In genomic region chr19:16076154-16076957, GRCh38 we compare ENCODE assay signal across 8 cellular contexts. TPM values are rescaled to one million over a fixed set of nuclear protein-coding genes. Genes with fewer than 3 reads are reported as not detected.
A peak's percentile ranks its signal among the peaks of the same experiment; 100 is the strongest.
DNase-seq lines count a peak whose midpoint lies in the region; ATAC-seq and TF ChIP-seq lines count a peak whose summit lies in the region.

TPM4 (plus strand) TSS chr19:16076495; CDS start chr19:16076566, 71 bp downstream.

- peak within 1 kb of the TSS; percentile 43 for H2AK5ac ChIP-seq in mesendoderm (ENCODE audit: low read length)

- BruUV-seq in A673 (replicated peaks; lab: Mats Ljungman, UMichigan): no TSS peak

- ATAC-seq in GM18511 (IDR thresholded peaks at IDR 0.05; ENCODE audit: unreplicated experiment): peak; percentile 68
- peak; percentile 44 for ATAC-seq in HG03097 (IDR thresholded peaks at IDR 0.05; ENCODE audit: low FRiP score, unreplicated experiment)

- H3K27me3 ChIP-seq in A673 (replicated peaks; ENCODE audit: insufficient read depth, low read depth, low read length, poor library complexity) (no peaks in the 10 kb centered on the region), endocrine pancreas (ENCODE audit: control insufficient read depth, insufficient read depth, low read length) (no peaks in the 10 kb centered on the region), mesendoderm (ENCODE audit: insufficient read depth, low read length, poor library complexity) (no peaks in the 10 kb centered on the region)

- no CpG with 5 or more reads among the region's 101 CpGs for WGBS in mesendoderm (ENCODE audit: extremely low coverage, insufficient coverage, low lambda C conversion rate)

- H3K79me1 ChIP-seq in mesendoderm (ENCODE audit: low read length): peaks cover 4% of the 10 kb centered on the region

- H4K8ac ChIP-seq in mesendoderm (ENCODE audit: low read depth, low read length): peak within 1 kb of the TSS; percentile 1

- H3K36me3 ChIP-seq in A673 (ENCODE audit: insufficient read depth, low read length, poor library complexity, severe bottlenecking): peaks cover 12% of the 10 kb centered on the region
- H3K36me3 ChIP-seq in endocrine pancreas (ENCODE audit: control insufficient read depth, insufficient read depth, low read length): no peaks in the 10 kb centered on the region
- no peaks in the 10 kb centered on the region for H3K36me3 ChIP-seq in mesendoderm (ENCODE audit: control insufficient read depth, insufficient read depth, low read length)

- H3K18ac ChIP-seq in mesendoderm (ENCODE audit: low read length): peak within 1 kb of the TSS; percentile 100

- peak within 1 kb of the TSS; percentile 99 for H3K4ac ChIP-seq in mesendoderm (ENCODE audit: low read depth, low read length)

- H3K27ac ChIP-seq in A673 (ENCODE audit: low read depth, low read length, poor library complexity, severe bottlenecking) (peak within 1 kb of the TSS; percentile 100), mesendoderm (ENCODE audit: low read depth, low read length) (peak within 1 kb of the TSS; percentile 90)

- H3K4me2 ChIP-seq in mesendoderm (ENCODE audit: low read length): peak within 1 kb of the TSS; percentile 74

- peaks cover 44% of the 10 kb centered on the region for H3K79me2 ChIP-seq in mesendoderm (ENCODE audit: control insufficient read depth, insufficient read depth, low read length)

- TF ChIP-seq CTCF in A673 (conservative IDR thresholded peaks at IDR 0.05; ENCODE audit: low read depth, low read length): no peak

- peak within 1 kb of the TSS; percentile 94 for H3K23ac ChIP-seq in mesendoderm (ENCODE audit: low read length)

- H3K9ac ChIP-seq in endocrine pancreas (ENCODE audit: control insufficient read depth, insufficient read depth, low read length): peak within 1 kb of the TSS; percentile 91
- H3K9ac ChIP-seq in mesendoderm (ENCODE audit: low read length): peak within 1 kb of the TSS; percentile 86

- H3K9me3 ChIP-seq in A673 (ENCODE audit: low read depth, low read length, poor library complexity, severe bottlenecking) (no peaks in the 10 kb centered on the region), endocrine pancreas (ENCODE audit: control insufficient read depth, low read length) (no peaks in the 10 kb centered on the region)

- DNase-seq in A673 (ENCODE audit: low spot score) (peak; percentile 94), NCI-H82 treated with DMSO at 0.1 percent for 48 hours (lab: John Stamatoyannopoulos, UW; ENCODE audit: unreplicated experiment) (peak; percentile 10), mesendoderm (peak; percentile 97)
- DNase-seq in activated CD8-positive, alpha-beta memory T cell treated with anti-CD3 and anti-CD28 coated beads for 4 hours (ENCODE audit: low read depth in 2 of 2): peak; percentile 59 to 71
- peak; percentile 70 for DNase-seq in stimulated activated CD8-positive, alpha-beta memory T cell treated with anti-CD3 and anti-CD28 coated beads, Interleukin-12 subunit alpha, Interleukin-12 subunit beta, amount 100 ng/mL, for 4 hours (ENCODE audit: low read depth)

- no peak within 1 kb of the TSS for H4K5ac ChIP-seq in mesendoderm (ENCODE audit: low read length)

- H2BK5ac ChIP-seq in mesendoderm (ENCODE audit: low read length): peak within 1 kb of the TSS; percentile 49

- peak within 1 kb of the TSS; percentile 88 for H2BK120ac ChIP-seq in mesendoderm (ENCODE audit: low read depth, low read length)

- peak within 1 kb of the TSS; percentile 97 for H3K56ac ChIP-seq in mesendoderm (ENCODE audit: low read length)

- intact Hi-C loops in A673 (cut with micrococcal nuclease; ENCODE audit: unreplicated experiment): no loop called here

- peaks cover 20% of the 10 kb centered on the region for H3K4me1 ChIP-seq in A673 (ENCODE audit: insufficient read depth, low read length, poor library complexity, severe bottlenecking)
- H3K4me1 ChIP-seq in endocrine pancreas (ENCODE audit: control insufficient read depth, insufficient read depth, low read length): no peaks in the 10 kb centered on the region
- peaks cover 4% of the 10 kb centered on the region for H3K4me1 ChIP-seq in mesendoderm (ENCODE audit: control insufficient read depth, low read depth, low read length)

- CTCF ChIA-PET in A673 (lab: Charles Lee): interaction anchor here (0.6 to 0.8 kb wide), 3 partner anchors 14 to 638 kb away, joined by 3 to 8 read pairs (median 7); no protein-coding TSS in a partner anchor

- H2BK15ac ChIP-seq in mesendoderm (replicated peaks; ENCODE audit: low read depth): no peak within 1 kb of the TSS

- POLR2A ChIA-PET in A673 (lab: Charles Lee; ENCODE audit: low non-redundant PET): no interaction called here

- H3K4me3 ChIP-seq in A673 (ENCODE audit: low read depth, low read length, poor library complexity, severe bottlenecking) (peak within 1 kb of the TSS; percentile 93), endocrine pancreas (ENCODE audit: control insufficient read depth, insufficient read depth, low read length) (peak within 1 kb of the TSS; percentile 35), mesendoderm (ENCODE audit: low read length) (peak within 1 kb of the TSS; percentile 95)

RNA-seq across cellular contexts. Expression of gene TPM4, which starts in this region (rescaled TPM):
- 438 and 476 TPM in 2 replicates for total RNA-seq in A673 (2021)
- 604 TPM for polyA plus RNA-seq in mesendoderm (2013, experiment 1 of 2)
- 628 TPM for polyA plus RNA-seq in mesendoderm (2013, experiment 2 of 2)

Comparison
In these comparisons a context has a peak if more than half of its experiments do, and no peak if none do; other contexts are left out.
1. Peak in every context shown above with its lines: DNase-seq, ATAC-seq, H3K4me3 ChIP-seq and H3K27ac ChIP-seq.
2. DNase-seq: peak in every context shown above with its lines; median percentile 97 in mesendoderm; 94 in A673; 70 in stimulated activated CD8-positive, alpha-beta memory T cell treated with anti-CD3 and anti-CD28 coated beads, Interleukin-12 subunit alpha, Interleukin-12 subunit beta, amount 100 ng/mL, for 4 hours; 65 in activated CD8-positive, alpha-beta memory T cell treated with anti-CD3 and anti-CD28 coated beads for 4 hours; 10 in NCI-H82 treated with DMSO at 0.1 percent for 48 hours.
3. H3K4me3 ChIP-seq: peak in every context shown above with its lines; median percentile 95 in mesendoderm; 93 in A673; 35 in endocrine pancreas.